30 cellular contexts compared by ENCODE assay signal in the genomic region with DNA sequence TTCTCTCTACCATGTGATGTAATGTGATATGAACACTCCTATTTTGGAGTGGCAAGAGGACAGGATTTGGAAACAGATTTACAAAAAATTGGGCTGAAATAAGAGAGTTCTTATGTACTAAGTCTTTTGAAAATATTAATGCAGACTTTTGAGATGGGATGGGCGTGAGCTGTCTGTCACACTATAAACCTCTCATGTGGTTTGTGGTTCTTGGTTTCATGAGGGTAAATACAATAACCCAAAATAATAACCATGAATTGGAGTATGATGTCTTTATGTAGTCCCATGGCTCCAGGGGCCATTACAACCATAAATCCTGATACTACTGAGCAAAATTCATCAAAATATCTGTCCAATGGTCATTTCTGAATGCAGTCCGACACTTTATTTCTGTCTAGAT.
"Had no signal": no experiment of that assay in that cellular context is flagged by ENCODE, and none has a peak within 500 bp of the region (broad histone marks: within the 10 kb centered on the region; RNA-seq: fewer than 3 reads in every experiment).

No MANE protein-coding gene starts in this region.

- H3K4me3 ChIP-seq: adrenal gland, ascending aorta, cardiac muscle cell had no signal

- H3K27me3 ChIP-seq: adrenal gland, ascending aorta, cardiac muscle cell had no signal

- H3K36me3 ChIP-seq: adrenal gland, ascending aorta, cardiac muscle cell had no signal

- DNase-seq: activated B cell treated with CpG ODN at 0.5 μM for 24 hours; activated CD4-positive, alpha-beta memory T cell treated with anti-CD3 and anti-CD28 coated beads for 36 hours; activated CD4-positive, alpha-beta T cell treated with anti-CD3 and anti-CD28 coated beads for 4 hours; activated CD4-positive, alpha-beta T cell treated with anti-CD3 and anti-CD28 coated beads, Interleukin-2, amount 10 ng/mL, durations not matched to agents 24 days and 14 days; activated CD4-positive, alpha-beta T cell treated with anti-CD3 and anti-CD28 coated beads, Interleukin-2, amount 50 U/mL, for 1 hour; activated CD4-positive, alpha-beta T cell treated with anti-CD3 and anti-CD28 coated beads, Interleukin-2, amount 50 U/mL, for 4 hours; activated CD4-positive, CD25-positive, alpha-beta regulatory T cell treated with anti-CD3 and anti-CD28 coated beads, Interleukin-2, amount 50 U/mL, for 72 hours; activated CD8-positive, alpha-beta memory T cell treated with anti-CD3 and anti-CD28 coated beads, Interleukin-2, amount 50 U/mL, for 4 hours; activated CD8-positive, alpha-beta T cell treated with anti-CD3 and anti-CD28 coated beads for 36 hours; activated effector memory CD4-positive, alpha-beta T cell treated with anti-CD3 and anti-CD28 coated beads, Interleukin-2, amount 50 U/mL, for 16 hours; activated gamma-delta T cell treated with Interleukin-2 at 50 U/mL for 16 hours; activated naive CD4-positive, alpha-beta T cell; activated naive CD4-positive, alpha-beta T cell treated with anti-CD3 and anti-CD28 coated beads for 36 hours; activated naive CD4-positive, alpha-beta T cell treated with anti-CD3 and anti-CD28 coated beads, Interleukin-2, amount 50 U/mL, for 16 hours; activated naive CD8-positive, alpha-beta T cell treated with anti-CD3 and anti-CD28 coated beads for 36 hours; activated T-cell treated with anti-CD3 and anti-CD28 coated beads for 4 hours; activated T-cell treated with anti-CD3 and anti-CD28 coated beads, Interleukin-2, amount 50 U/mL, for 1 hour; activated T-cell treated with anti-CD3 and anti-CD28 coated beads, Interleukin-2, amount 50 U/mL, for 4 hours; activated T-cell treated with anti-CD3 and anti-CD28 coated beads, Interleukin-2, amount 50 U/mL, for 72 hours; adrenal gland; amniotic stem cell; caudate nucleus; cerebellar nuclear complex; T-helper 2 cell; T-helper 9 cell had no signal

- H3K9me3 ChIP-seq: adrenal gland, ascending aorta had no signal

- H3K4me1 ChIP-seq: adrenal gland, ascending aorta had no signal

- H3K27ac ChIP-seq: adrenal gland, ascending aorta, cardiac muscle cell, VCaP had no signal

- ATAC-seq: activated CD8-positive, alpha-beta T cell treated with anti-CD3 and anti-CD28 coated beads for 36 hours; activated naive CD4-positive, alpha-beta T cell treated with anti-CD3 and anti-CD28 coated beads, Interleukin-2, amount 50 U/mL, for 72 hours; activated T-cell treated with anti-CD3 and anti-CD28 coated beads, Interleukin-2, amount 50 U/mL, for 4 hours; activated T-cell treated with anti-CD3 and anti-CD28 coated beads, Interleukin-2, amount 50 U/mL, for 72 hours; activated T-helper 17 cell treated with anti-CD3 and anti-CD28 coated beads, Interleukin-2, amount 50 U/mL, for 72 hours had no signal
